1 cellular context compared by ENCODE assay signal in genomic region chr5:144315994-144316634, GRCh38.
TF ChIP-seq lines count a peak whose summit lies in the region.

No MANE protein-coding gene starts in this region.

TF ChIP-seq in H1, 55 proteins besides CTCF, POLR2A, EP300 and RAD21:
- TF ChIP-seq USF2 (IDR thresholded peaks at IDR 0.05; ENCODE audit: low read length) = no peak
- TF ChIP-seq EGR1 (IDR thresholded peaks at IDR 0.05; ENCODE audit: borderline replicate concordance, low read depth, low read length) = no peak
- no peak for TF ChIP-seq ATF3 (IDR thresholded peaks at IDR 0.05; ENCODE audit: insufficient read depth, low read depth, low read length)
- no peak for TF ChIP-seq CBX5 (IDR thresholded peaks at IDR 0.05; ENCODE audit: low read depth, low read length)
- TF ChIP-seq HDAC6 (IDR thresholded peaks at IDR 0.05; ENCODE audit: low read depth, low read length) = no peak
- no peak for TF ChIP-seq POLR2AphosphoS5 (IDR thresholded peaks at IDR 0.05; ENCODE audit: low read depth, low read length)
- no peak for TF ChIP-seq RXRA (IDR thresholded peaks at IDR 0.05; ENCODE audit: insufficient read depth, low read depth, low read length)
- TF ChIP-seq BRCA1 (IDR thresholded peaks at IDR 0.05; ENCODE audit: low read depth, low read length) = no peak
